In genomic region chr22:42855726-42856125, GRCh38 we compare ENCODE assay signal across 8 cellular contexts. TPM values are rescaled to one million over a fixed set of nuclear protein-coding genes. Genes with fewer than 3 reads are reported as not detected.
DNase-seq lines count a peak whose midpoint lies in the region; ATAC-seq and TF ChIP-seq lines count a peak whose summit lies in the region.

No MANE protein-coding gene starts in this region.

- H3K27me3 ChIP-seq in Caco-2 (replicated peaks; ENCODE audit: control insufficient read depth, insufficient read depth, low read length) (no peaks in the 10 kb centered on the region), Panc1 (ENCODE audit: control insufficient read depth, insufficient read depth, low read length) (no peaks in the 10 kb centered on the region), trophoblast cell (ENCODE audit: insufficient read depth, low read length) (no peaks in the 10 kb centered on the region)

- H3K9ac ChIP-seq in trophoblast cell (ENCODE audit: low read length) = no peak overlapping the region

- no peak overlapping the region for H3K23ac ChIP-seq in trophoblast cell (ENCODE audit: low read length)

- H3K27ac Mint-ChIP-seq in Caco-2 (ENCODE audit: unreplicated experiment) = peak overlapping the region; percentile 94

- no peaks in the 10 kb centered on the region for H3K27me3 Mint-ChIP-seq in Caco-2 (ENCODE audit: insufficient read depth, unreplicated experiment)

- intact Hi-C loops in Caco-2 (cut with micrococcal nuclease; ENCODE audit: unreplicated experiment) (no loop called here), Panc1 (cut with micrococcal nuclease; ENCODE audit: unreplicated experiment) (no loop called here)

- no peak overlapping the region for H2AFZ ChIP-seq in trophoblast cell (ENCODE audit: insufficient read depth, low read length, poor library complexity)

- WGBS in trophoblast cell (ENCODE audit: extremely low coverage, insufficient coverage, insufficient read length) = no CpG with 5 or more reads among the region's 4 CpGs

- TF ChIP-seq CTCF in Caco-2 (IDR thresholded peaks at IDR 0.05; ENCODE audit: insufficient read depth in 1 of 2, low read depth in 1 of 2, low read length in 1 of 2, severe bottlenecking in 1 of 2, unreplicated experiment in 1 of 2) (no peak), Panc1 (IDR thresholded peaks at IDR 0.05) (no peak), epithelial cell of esophagus (IDR thresholded peaks at IDR 0.05; ENCODE audit: insufficient read depth, low read depth, low read length, missing control alignments) (no peak)

- H3K36me3 Mint-ChIP-seq in Caco-2 (ENCODE audit: insufficient read depth, unreplicated experiment) = peaks cover 39% of the 10 kb centered on the region

- peak overlapping the region; percentile 91 for H3K4me3 Mint-ChIP-seq in Caco-2 (ENCODE audit: unreplicated experiment)

- no peak for ATAC-seq in Panc1
- ATAC-seq in HG03469 (IDR thresholded peaks at IDR 0.05; ENCODE audit: unreplicated experiment) = no peak
- ATAC-seq in HG02973 (IDR thresholded peaks at IDR 0.05; ENCODE audit: unreplicated experiment) = no peak

- CTCF ChIA-PET in Caco-2 (lab: Charles Lee) (interaction anchor here (3.9 kb wide), 1 partner anchor 12 kb away, joined by 27 read pairs; no protein-coding TSS in a partner anchor), Panc1 (lab: Charles Lee) (interaction anchor here (0.7 kb wide), 1 partner anchor 157 kb away, joined by 3 read pairs; no protein-coding TSS in a partner anchor), HEK293T (lab: Yijun Ruan, JAX) (interaction anchor here (0.6 kb wide), 1 partner anchor 260 kb away, joined by 4 read pairs; no protein-coding TSS in a partner anchor)

- peak overlapping the region; percentile 92 for H3K4me3 ChIP-seq in Caco-2 (ENCODE audit: low read depth, low read length)
- peak overlapping the region; percentile 73 to 87 for H3K4me3 ChIP-seq in Panc1 (ENCODE audit: low read depth in 2 of 2, low read length in 2 of 2)
- H3K4me3 ChIP-seq in epithelial cell of esophagus (ENCODE audit: low read length) = peak overlapping the region; percentile 51
- no peak overlapping the region for H3K4me3 ChIP-seq in trophoblast cell (ENCODE audit: low read depth, low read length)

- no peak overlapping the region for H4K12ac ChIP-seq in trophoblast cell (ENCODE audit: low read depth, low read length)

- H3K79me1 ChIP-seq in trophoblast cell (ENCODE audit: low read length) = peaks cover 11% of the 10 kb centered on the region

- no peak overlapping the region for H3K14ac ChIP-seq in trophoblast cell (ENCODE audit: low read length)

- H3K4me1 Mint-ChIP-seq in Caco-2 (ENCODE audit: low read depth, unreplicated experiment) = no peaks in the 10 kb centered on the region

- no peak overlapping the region for H2AK5ac ChIP-seq in trophoblast cell (ENCODE audit: low read length)

- DNase-seq in Caco-2 = no peak
- no peak for DNase-seq in Panc1 (ENCODE audit: low read depth, low spot score)
- DNase-seq in epithelial cell of esophagus (ENCODE audit: low read depth) = no peak
- DNase-seq in trophoblast cell = no peak
- DNase-seq in HEK293T (ENCODE audit: extremely low spot score) = no peak
- DNase-seq in stimulated activated CD4-positive, alpha-beta T cell treated with anti-CD3 and anti-CD28 coated beads, Interleukin-2, amount 100 ng/mL, for 48 hours = no peak

- peak overlapping the region; percentile 82 for H3K27ac ChIP-seq in Panc1 (ENCODE audit: low read length)
- no peak overlapping the region for H3K27ac ChIP-seq in trophoblast cell (ENCODE audit: low read depth, low read length)

- H3K4me1 ChIP-seq in Caco-2 (peaks cover 7% of the 10 kb centered on the region), Panc1 (ENCODE audit: control insufficient read depth, insufficient read depth, low read length) (peaks cover 6% of the 10 kb centered on the region), trophoblast cell (ENCODE audit: control insufficient read depth in 1 of 2, insufficient read depth in 2 of 2, low read length in 2 of 2) (peaks cover 0 to 2% of the 10 kb centered on the region in 2 experiments)

- in situ Hi-C loops in Panc1 (cut with HindIII; ENCODE audit: low pct_unique_long_range_greater_than_20kb, low sequenced_read_pairs) = no loop called here

- H4K8ac ChIP-seq in trophoblast cell (ENCODE audit: low read depth, low read length) = no peak overlapping the region

- H3K18ac ChIP-seq in trophoblast cell (ENCODE audit: low read length) = no peak overlapping the region

- H2BK12ac ChIP-seq in trophoblast cell (ENCODE audit: low read length) = no peak overlapping the region

- H3K9me3 ChIP-seq in Caco-2 (no peaks in the 10 kb centered on the region), Panc1 (ENCODE audit: control insufficient read depth, insufficient read depth, low read depth, low read length) (no peaks in the 10 kb centered on the region), trophoblast cell (ENCODE audit: insufficient read depth, low read depth, low read length) (peaks cover 2% of the 10 kb centered on the region)

- H3K4ac ChIP-seq in trophoblast cell (ENCODE audit: low read depth, low read length) = no peak overlapping the region

- POLR2A ChIA-PET in Caco-2 (lab: Charles Lee) (interaction anchor here (0.6 to 0.8 kb wide), 2 partner anchors 254 to 1171 kb away, joined by 3 to 5 read pairs; no protein-coding TSS in a partner anchor), Panc1 (lab: Charles Lee) (no interaction called here), HEK293T (lab: Yijun Ruan, JAX) (interaction anchor here (1.2 to 1.5 kb wide), 3 partner anchors 12 to 240 kb away, joined by 3 to 5 read pairs (median 4); partner anchors contain the start of gene PACSIN2)

- peaks cover 4% of the 10 kb centered on the region for H3K79me2 ChIP-seq in trophoblast cell (ENCODE audit: control insufficient read depth, insufficient read depth, low read length, poor library complexity)

- peaks cover 1% of the 10 kb centered on the region; the same call in 1 of the 2 replicates for H3K36me3 ChIP-seq in Caco-2 (ENCODE audit: control insufficient read depth, insufficient read depth, low read length)
- H3K36me3 ChIP-seq in Panc1 (ENCODE audit: control insufficient read depth, insufficient read depth, low read length) = no peaks in the 10 kb centered on the region
- H3K36me3 ChIP-seq in trophoblast cell (ENCODE audit: control insufficient read depth in 1 of 2, insufficient read depth in 2 of 2, low read length in 2 of 2) = no peaks in the 10 kb centered on the region

- H3K4me2 ChIP-seq in trophoblast cell (ENCODE audit: low read length) = peak overlapping the region; percentile 77

- H4K91ac ChIP-seq in trophoblast cell (ENCODE audit: low read depth, low read length) = no peak overlapping the region

- no peak overlapping the region for H2BK5ac ChIP-seq in trophoblast cell (ENCODE audit: low read depth, low read length, poor library complexity)

- no TSS peak for BruUV-seq in Caco-2 (replicated peaks; lab: Mats Ljungman, UMichigan)
- no TSS peak for BruUV-seq in Panc1 (replicated peaks; lab: Mats Ljungman, UMichigan)

- no peak overlapping the region for H2BK120ac ChIP-seq in trophoblast cell (ENCODE audit: insufficient read depth, low read length, poor library complexity)

- H3K9me3 Mint-ChIP-seq in Caco-2 (ENCODE audit: unreplicated experiment) = no peaks in the 10 kb centered on the region

TF ChIP-seq in HEK293T, 16 proteins besides CTCF, POLR2A, EP300 and RAD21:
- no peak for TF ChIP-seq HDGF (IDR thresholded peaks at IDR 0.05; ENCODE audit: borderline replicate concordance)
- no peak for TF ChIP-seq TARDBP (IDR thresholded peaks at IDR 0.05)
- no peak for TF ChIP-seq NFRKB (IDR thresholded peaks at IDR 0.05)
- no peak for TF ChIP-seq FOXK2 (IDR thresholded peaks at IDR 0.05)
- no peak for TF ChIP-seq PKNOX1 (IDR thresholded peaks at IDR 0.05)
- no peak for TF ChIP-seq FOXM1 (IDR thresholded peaks at IDR 0.05; ENCODE audit: borderline replicate concordance)

RNA-seq across cellular contexts. Expression of gene ARFGAP3, which starts 1.3 kb away (rescaled TPM):
- total RNA-seq in Caco-2 (2022) (32.1 and 37.4 TPM in 2 replicates), Panc1 (2021; ENCODE audit: unreplicated experiment) (27.0 TPM)
- 19.3 TPM for polyA plus RNA-seq in Panc1 (2012; ENCODE audit: insufficient read length)
- 35.4 and 35.7 TPM in 2 replicates for polyA plus RNA-seq in trophoblast cell (2013)
